14 cellular contexts compared by ENCODE assay signal in genomic region chrX:11386001-11386523, GRCh38.
DNase-seq lines count a peak whose midpoint lies in the region; ATAC-seq and TF ChIP-seq lines count a peak whose summit lies in the region.
"Had no signal": no experiment of that assay in that cellular context is flagged by ENCODE, and none has a peak within 500 bp of the region (broad histone marks: within the 10 kb centered on the region; RNA-seq: fewer than 3 reads in every experiment).

No MANE protein-coding gene starts in this region.

- no peaks in the 10 kb centered on the region for H3K27me3 ChIP-seq in gastrocnemius medialis

- peak overlapping the region; percentile 42 to 72 (median 52) for H3K27ac ChIP-seq in gastrocnemius medialis

- no peaks in the 10 kb centered on the region for H3K36me3 ChIP-seq in gastrocnemius medialis

- DNase-seq in Daoy (ENCODE audit: low read depth) (peak; percentile 8), RPMI8226 (peak; percentile 7), fibroblast of villous mesenchyme (ENCODE audit: low read depth) (peak; percentile 71), gastrocnemius medialis (peak; percentile 12 to 40), NCI-H146 treated with DMSO at 0.1 percent for 48 hours (lab: John Stamatoyannopoulos, UW; ENCODE audit: unreplicated experiment) (no peak), lower leg skin (ENCODE audit: low spot score in 2 of 2) (no peak), inferior parietal cortex (ENCODE audit: extremely low spot score) (no peak)
- DNase-seq: activated CD4-positive, alpha-beta memory T cell treated with anti-CD3 and anti-CD28 coated beads, Interleukin-2, amount 10 ng/mL, durations not matched to agents 7 days and 5 days; caudate nucleus; DMS79; NCI-H1105; SHP77 treated with DMSO at 0.1 percent for 48 hours had no signal

- ATAC-seq in gastrocnemius medialis (peak; percentile 60 to 90), GM19397 (IDR thresholded peaks at IDR 0.05; ENCODE audit: unreplicated experiment) (no peak)
- ATAC-seq: stimulated activated effector memory CD8-positive, alpha-beta T cell treated with anti-CD3 and anti-CD28 coated beads, Interleukin-12 subunit alpha, Interleukin-12 subunit beta, amount 100 ng/mL, for 72 hours had no signal

- TF ChIP-seq CTCF in fibroblast of villous mesenchyme (IDR thresholded peaks at IDR 0.05; ENCODE audit: insufficient read depth, low read depth, low read length) (no peak), gastrocnemius medialis (IDR thresholded peaks at IDR 0.05 in 4 of 5, conservative IDR thresholded peaks at IDR 0.05 in 1 of 5) (no peak), lower leg skin (IDR thresholded peaks at IDR 0.05) (no peak)

- H3K4me3 ChIP-seq in fibroblast of villous mesenchyme (ENCODE audit: low read depth, low read length) (no peak overlapping the region), gastrocnemius medialis (no peak overlapping the region), lower leg skin (ENCODE audit: low read depth, poor library complexity, severe bottlenecking) (no peak overlapping the region)

- H3K9me3 ChIP-seq in gastrocnemius medialis, result no peaks in the 10 kb centered on the region

- no peaks in the 10 kb centered on the region for H3K4me1 ChIP-seq in gastrocnemius medialis

- in situ Hi-C loops in gastrocnemius medialis (cut with MboI; ENCODE audit: low sequenced_read_pairs in 4 of 4), result loop anchor here in 1 of 4 donors (25.0 kb wide), 1 partner anchor 376 kb away; the partner anchor contains the start of gene MSL3

- intact Hi-C loops in gastrocnemius medialis (cut with DNase I; ENCODE audit: low total_unique reads) (loop anchor here (10.0 kb wide), 1 partner anchor 119 kb away; no protein-coding TSS in a partner anchor), lower leg skin (cut with DNase I; ENCODE audit: low total_unique reads) (no loop called here)

- 23 to 28% methylated on average over 5 of the region's 5 CpGs for WGBS in lower leg skin, 2 donors

- no peak for TF ChIP-seq POLR2A in gastrocnemius medialis (IDR thresholded peaks at IDR 0.05)
- TF ChIP-seq POLR2A in lower leg skin (IDR thresholded peaks at IDR 0.05), result no peak

Comparison
In these comparisons a context has a peak if more than half of its experiments do, and no peak if none do; other contexts are left out.
1. DNase-seq: peak in Daoy (single experiment), RPMI8226 (single experiment), fibroblast of villous mesenchyme (single experiment) and gastrocnemius medialis (2 of 2); none in NCI-H146 treated with DMSO at 0.1 percent for 48 hours (single experiment), lower leg skin (0 of 2) and inferior parietal cortex (single experiment).